Comparison of ENCODE assay signal across 14 cellular contexts in genomic region chr13:111175372-111175771, GRCh38.
DNase-seq lines count a peak whose midpoint lies in the region; ATAC-seq and TF ChIP-seq lines count a peak whose summit lies in the region.
"Had no signal": no experiment of that assay in that cellular context is flagged by ENCODE, and none has a peak within 500 bp of the region (broad histone marks: within the 10 kb centered on the region; RNA-seq: fewer than 3 reads in every experiment).

No MANE protein-coding gene starts in this region.

- DNase-seq in H9 = no peak
- DNase-seq in coronary artery (ENCODE audit: low spot score) = no peak
- DNase-seq in nephron progenitor cell = no peak
- DNase-seq in hepatocyte (ENCODE audit: low spot score) = no peak
- DNase-seq in Kasumi-1 (lab: John Stamatoyannopoulos, UW) = no peak
- no peak for DNase-seq in body of pancreas
- DNase-seq: activated T-cell treated with anti-CD3 and anti-CD28 coated beads, Interleukin-2, amount 50 U/mL, for 1 hour; cortex of kidney; mesenchymal stem cell; PC-3; stimulated activated naive CD8-positive, alpha-beta T cell treated with anti-CD3 and anti-CD28 coated beads, Interleukin-15, Interleukin-2, amounts not matched to agents 100 U/mL and 50 U/mL, for 24 hours had no signal

- no peaks in the 10 kb centered on the region for H3K27me3 Mint-ChIP-seq in H9 (ENCODE audit: low read depth)
- H3K27me3 Mint-ChIP-seq in nephron progenitor cell (ENCODE audit: low read depth, poor library complexity) = no peaks in the 10 kb centered on the region

- H3K4me3 Mint-ChIP-seq in H9 (no peak overlapping the region), nephron progenitor cell (no peak overlapping the region)

- no peak overlapping the region for H2BK5ac ChIP-seq in H9 (ENCODE audit: insufficient read length, low read length)

- H4K5ac ChIP-seq in H9 (ENCODE audit: insufficient read length, low read depth, low read length) = no peak overlapping the region

- H3K36me3 Mint-ChIP-seq in H9 (ENCODE audit: insufficient read depth in 1 of 3, low read depth in 3 of 3) = peaks cover 5 to 11% (median 6%) of the 10 kb centered on the region in 3 experiments
- H3K36me3 Mint-ChIP-seq in nephron progenitor cell (ENCODE audit: low read depth) = peaks cover 33% of the 10 kb centered on the region

- WGBS in H9 (ENCODE audit: extremely low coverage, insufficient read length, low lambda C conversion rate) = no CpG with 5 or more reads among the region's 4 CpGs
- 93% methylated on average over 4 of the region's 4 CpGs for WGBS in hepatocyte (ENCODE audit: low lambda C conversion rate, missing lambda C conversion rate)
- 93 to 100% methylated on average over 2 to 4 of the region's 4 CpGs for WGBS in body of pancreas, 2 donors

- H3K18ac ChIP-seq in H9 (ENCODE audit: insufficient read length, low read depth, low read length) = no peak overlapping the region

- H3K4me3 ChIP-seq in BLaER1 treated with 17β-estradiol and CSF1 and Interleukin-3, amounts not matched to agents 10 nM and 100 nM = peak overlapping the region in 4 of 10 experiments; percentile 2 to 43 (median 15); a peak in 4 of 20 replicates
- H3K4me3 ChIP-seq in coronary artery (no peak overlapping the region), hepatocyte (no peak overlapping the region), body of pancreas (no peak overlapping the region)
- H3K4me3 ChIP-seq: skin epidermis had no signal

- H3K27ac Mint-ChIP-seq in H9 (peak overlapping the region; percentile 29 to 55 (median 49); a peak in 4 of 7 replicates), nephron progenitor cell (peak overlapping the region; percentile 37)

- H2BK20ac ChIP-seq in H9 (ENCODE audit: low read depth, low read length, poor library complexity, severe bottlenecking) = no peak overlapping the region

- no peak overlapping the region; the same call in 1 of the 2 replicates for H3K14ac ChIP-seq in H9 (ENCODE audit: insufficient read depth, low read length)

- peaks cover 18 to 48% (median 27%) of the 10 kb centered on the region in 11 experiments; a peak in 20 of 22 replicates for H3K36me3 ChIP-seq in BLaER1 treated with 17β-estradiol and CSF1 and Interleukin-3, amounts not matched to agents 10 nM and 100 nM
- H3K36me3 ChIP-seq in hepatocyte (replicated peaks; ENCODE audit: insufficient read depth, low read depth) (no peaks in the 10 kb centered on the region), body of pancreas (replicated peaks in 1 of 2; ENCODE audit: insufficient read depth in 1 of 2, low read depth in 2 of 2) (no peaks in the 10 kb centered on the region)

- TF ChIP-seq CTCF in H9 (conservative IDR thresholded peaks at IDR 0.05) (no peak), coronary artery (IDR thresholded peaks at IDR 0.05) (no peak), nephron progenitor cell (IDR thresholded peaks at IDR 0.05) (no peak), hepatocyte (IDR thresholded peaks at IDR 0.05; ENCODE audit: poor library complexity) (no peak), body of pancreas (IDR thresholded peaks at IDR 0.05) (no peak)

- H2AK5ac ChIP-seq in H9 (ENCODE audit: insufficient read length, low read length) = no peak overlapping the region

- no peak for TF ChIP-seq POLR2A in body of pancreas (IDR thresholded peaks at IDR 0.05)

- peak overlapping the region in 6 of 11 experiments; percentile 2 to 57 (median 53); a peak in 10 of 22 replicates for H3K9ac ChIP-seq in BLaER1 treated with 17β-estradiol and CSF1 and Interleukin-3, amounts not matched to agents 10 nM and 100 nM
- no peak overlapping the region for H3K9ac ChIP-seq in H9 (ENCODE audit: extremely low read depth, insufficient read length, low read length)

- ATAC-seq in GM18873 (IDR thresholded peaks at IDR 0.05; ENCODE audit: low FRiP score, unreplicated experiment) = no peak
- ATAC-seq in body of pancreas = no peak
- ATAC-seq: PC-3; stimulated activated naive CD8-positive, alpha-beta T cell treated with anti-CD3 and anti-CD28 coated beads, Interleukin-15, Interleukin-2, amounts not matched to agents 100 U/mL and 50 U/mL, for 24 hours had no signal

- peak overlapping the region in 10 of 11 experiments; percentile 48 to 99 (median 91); a peak in 20 of 22 replicates for H3K4me2 ChIP-seq in BLaER1 treated with 17β-estradiol and CSF1 and Interleukin-3, amounts not matched to agents 10 nM and 100 nM
- no peak overlapping the region for H3K4me2 ChIP-seq in H9 (ENCODE audit: insufficient read depth, insufficient read length, low read length)
- H3K4me2 ChIP-seq in hepatocyte = no peak overlapping the region

- peak overlapping the region in 8 of 11 experiments; percentile 40 to 88 (median 76); a peak in 15 of 22 replicates for H3K27ac ChIP-seq in BLaER1 treated with 17β-estradiol and CSF1 and Interleukin-3, amounts not matched to agents 10 nM and 100 nM
- H3K27ac ChIP-seq in H9 (ENCODE audit: insufficient read length, low read depth, low read length) = no peak overlapping the region
- peak overlapping the region; percentile 94 to 97 for H3K27ac ChIP-seq in coronary artery
- H3K27ac ChIP-seq in hepatocyte = no peak overlapping the region
- no peak overlapping the region for H3K27ac ChIP-seq in body of pancreas

- H2BK12ac ChIP-seq in H9 (ENCODE audit: insufficient read length, low read depth, low read length) = no peak overlapping the region

- peaks cover 65 to 95% (median 80%) of the 10 kb centered on the region in 10 experiments for H3K4me1 ChIP-seq in BLaER1 treated with 17β-estradiol and CSF1 and Interleukin-3, amounts not matched to agents 10 nM and 100 nM
- H3K4me1 ChIP-seq in H9 (ENCODE audit: insufficient read depth, low read length) (peaks cover 4% of the 10 kb centered on the region; the same call in 1 of the 2 replicates), hepatocyte (ENCODE audit: insufficient read depth) (peaks cover 4% of the 10 kb centered on the region), body of pancreas (peaks cover 13% of the 10 kb centered on the region)

- no peak overlapping the region for H3K23ac ChIP-seq in H9 (ENCODE audit: insufficient read length, low read depth, low read length)

- H2BK120ac ChIP-seq in H9 (ENCODE audit: low read depth, low read length, poor library complexity, severe bottlenecking) = no peak overlapping the region

- peaks cover 0 to 19% (median 10%) of the 10 kb centered on the region in 11 experiments; a peak in 18 of 22 replicates for H3K9me3 ChIP-seq in BLaER1 treated with 17β-estradiol and CSF1 and Interleukin-3, amounts not matched to agents 10 nM and 100 nM (replicated peaks in 1 of 11)
- H3K9me3 ChIP-seq in H9 (ENCODE audit: control insufficient read depth, low read depth, low read length) = no peaks in the 10 kb centered on the region
- H3K9me3 ChIP-seq in hepatocyte (ENCODE audit: low read depth) = no peaks in the 10 kb centered on the region
- H3K9me3 ChIP-seq in body of pancreas = no peaks in the 10 kb centered on the region

- no peak overlapping the region for H2AFZ ChIP-seq in H9 (ENCODE audit: low read length)
- H2AFZ ChIP-seq in hepatocyte = no peak overlapping the region

- peaks cover 9 to 95% (median 74%) of the 10 kb centered on the region in 11 experiments; a peak in 17 of 22 replicates for H4K20me1 ChIP-seq in BLaER1 treated with 17β-estradiol and CSF1 and Interleukin-3, amounts not matched to agents 10 nM and 100 nM
- peaks cover 2% of the 10 kb centered on the region for H4K20me1 ChIP-seq in H9 (ENCODE audit: control insufficient read depth, insufficient read depth, insufficient read length)
- H4K20me1 ChIP-seq in hepatocyte (ENCODE audit: insufficient read depth, poor library complexity, severe bottlenecking) = peaks cover 67% of the 10 kb centered on the region

- H3K4me1 Mint-ChIP-seq in H9 (peaks cover 13 to 15% of the 10 kb centered on the region in 2 experiments), nephron progenitor cell (peaks cover 65% of the 10 kb centered on the region)

- H3K23me2 ChIP-seq in H9 (ENCODE audit: insufficient read length, low read depth, low read length, poor library complexity, severe bottlenecking) = no peaks in the 10 kb centered on the region

- no peak overlapping the region for H3K4ac ChIP-seq in H9 (ENCODE audit: low read depth, low read length)

- no peak overlapping the region for H4K91ac ChIP-seq in H9 (ENCODE audit: insufficient read length, low read depth, low read length)

- no peaks in the 10 kb centered on the region for H3K9me2 ChIP-seq in hepatocyte (replicated peaks; ENCODE audit: insufficient read depth)

- H4K8ac ChIP-seq in H9 (replicated peaks; ENCODE audit: insufficient read length, low read depth, low read length) = no peak overlapping the region

- intact Hi-C loops in body of pancreas (cut with DNase I) = no loop called here

- peaks cover 9% of the 10 kb centered on the region for H3K79me1 ChIP-seq in H9 (ENCODE audit: insufficient read depth, low read depth, low read length, poor library complexity, severe bottlenecking)

- H3K56ac ChIP-seq in H9 (ENCODE audit: insufficient read length, low read depth, low read length) = no peak overlapping the region

- H3K9me3 Mint-ChIP-seq in H9 = no peaks in the 10 kb centered on the region
- no peaks in the 10 kb centered on the region for H3K9me3 Mint-ChIP-seq in nephron progenitor cell

- H2BK15ac ChIP-seq in H9 (ENCODE audit: low read depth, low read length) = no peak overlapping the region

- no peaks in the 10 kb centered on the region for H3K27me3 ChIP-seq in BLaER1 treated with 17β-estradiol and CSF1 and Interleukin-3, amounts not matched to agents 10 nM and 100 nM
- H3K27me3 ChIP-seq in H9 (ENCODE audit: insufficient read depth, low read length) = no peaks in the 10 kb centered on the region; the same call in 1 of the 2 replicates
- no peaks in the 10 kb centered on the region for H3K27me3 ChIP-seq in hepatocyte
- H3K27me3 ChIP-seq in body of pancreas = no peaks in the 10 kb centered on the region

- H3K79me2 ChIP-seq in H9 (ENCODE audit: insufficient read depth, low read length) (peaks cover 32% of the 10 kb centered on the region), hepatocyte (peaks cover 100% of the 10 kb centered on the region)

- H3T11ph ChIP-seq in H9 (ENCODE audit: low read length) = no peak overlapping the region

Comparison
In these comparisons a context has a peak if more than half of its experiments do, and no peak if none do; other contexts are left out.
1. H3K27ac ChIP-seq: peak in BLaER1 treated with 17β-estradiol and CSF1 and Interleukin-3, amounts not matched to agents 10 nM and 100 nM (8 of 11) and coronary artery (2 of 2); none in H9 (single experiment), hepatocyte (single experiment) and body of pancreas (0 of 4).
2. H3K4me2 ChIP-seq: peak in BLaER1 treated with 17β-estradiol and CSF1 and Interleukin-3, amounts not matched to agents 10 nM and 100 nM (10 of 11); none in H9 (single experiment) and hepatocyte (single experiment).